Comparison of ENCODE assay signal across 24 cellular contexts in genomic region chr7:105827106-105827870, GRCh38. TPM values are rescaled to one million over a fixed set of nuclear protein-coding genes. Genes with fewer than 3 reads are reported as not detected.
DNase-seq lines count a peak whose midpoint lies in the region; ATAC-seq, FAIRE-seq and TF ChIP-seq lines count a peak whose summit lies in the region.
"Had no signal": no experiment of that assay in that cellular context is flagged by ENCODE, and none has a peak within 500 bp of the region (broad histone marks: within the 10 kb centered on the region; RNA-seq: fewer than 3 reads in every experiment).

No MANE protein-coding gene starts in this region.

- intact Hi-C loops in mucosa of descending colon (cut with DNase I, micrococcal nuclease) = no loop called here

- peak overlapping the region; percentile 41; the same call in 1 of the 2 replicates for H3K4me2 ChIP-seq in SK-N-SH
- H3K4me2 ChIP-seq: BLaER1 treated with 17β-estradiol and CSF1 and Interleukin-3, amounts not matched to agents 10 nM and 100 nM; KMS-11 had no signal

- FAIRE-seq in endometrium (lab: Jason Lieb, UNC) = peak; percentile 91

- TF ChIP-seq RAD21 in SK-N-SH (IDR thresholded peaks at IDR 0.05; ENCODE audit: low read length) = no peak

- no peaks in the 10 kb centered on the region for H4K20me1 ChIP-seq in SK-N-SH (ENCODE audit: insufficient read depth)

- no peaks in the 10 kb centered on the region for H3K27me3 ChIP-seq in SK-N-SH (ENCODE audit: insufficient read depth)
- H3K27me3 ChIP-seq: BLaER1 treated with 17β-estradiol and CSF1 and Interleukin-3, amounts not matched to agents 10 nM and 100 nM had no signal

- no peaks in the 10 kb centered on the region for H3K79me2 ChIP-seq in SK-N-SH (ENCODE audit: insufficient read depth)

- H3K9me3 ChIP-seq in SK-N-SH (no peaks in the 10 kb centered on the region), mucosa of descending colon (no peaks in the 10 kb centered on the region)

- TF ChIP-seq CTCF in SK-N-SH (IDR thresholded peaks at IDR 0.05) (no peak), mucosa of descending colon (IDR thresholded peaks at IDR 0.05) (no peak)

- H3K4me1 ChIP-seq in SK-N-SH (ENCODE audit: control insufficient read depth in 1 of 2, insufficient read depth in 2 of 2, low read depth in 1 of 2, low read length in 1 of 2) = peaks cover 11 to 56% of the 10 kb centered on the region in 2 experiments
- no peaks in the 10 kb centered on the region for H3K4me1 ChIP-seq in mucosa of descending colon (ENCODE audit: low read depth)

- WGBS in SK-N-SH (ENCODE audit: low lambda C conversion rate) = 91% methylated on average over 7 of the region's 7 CpGs

- H3K36me3 ChIP-seq in SK-N-SH (replicated peaks in 1 of 2; ENCODE audit: control insufficient read depth in 1 of 2, insufficient read depth in 2 of 2, low read length in 1 of 2) (no peaks in the 10 kb centered on the region), mucosa of descending colon (ENCODE audit: low read depth) (no peaks in the 10 kb centered on the region)

- ATAC-seq in SK-N-SH treated with all-trans-retinoic acid at 6 μM for 48 hours (no peak), mucosa of descending colon (peak; percentile 34), HG03469 (IDR thresholded peaks at IDR 0.05; ENCODE audit: unreplicated experiment) (no peak), GM21786 (IDR thresholded peaks at IDR 0.05; ENCODE audit: unreplicated experiment) (no peak)
- ATAC-seq: CD8-positive, alpha-beta T cell had no signal

- H3K4me3 ChIP-seq in SK-N-SH (ENCODE audit: low read depth in 2 of 2, low read length in 1 of 2) (no peak overlapping the region), mucosa of descending colon (no peak overlapping the region)
- H3K4me3 ChIP-seq: BLaER1 treated with 17β-estradiol and CSF1 and Interleukin-3, amounts not matched to agents 10 nM and 100 nM had no signal

- H2AFZ ChIP-seq in SK-N-SH (ENCODE audit: low read depth) = no peak overlapping the region

- DNase-seq in SK-N-SH = no peak
- DNase-seq in NCI-H526 (lab: John Stamatoyannopoulos, UW) = peak; percentile 38 to 57
- DNase-seq in mucosa of descending colon = no peak
- DNase-seq in UCSD-AML1 (lab: John Stamatoyannopoulos, UW; ENCODE audit: unreplicated experiment) = no peak
- DNase-seq: 8988T; CD8-positive, alpha-beta T cell; EL; GF-D8; H7; MV-4-11; NCI-H1105 treated with DMSO at 0.1 percent for 48 hours; NCI-H2029 treated with DMSO at 0.1 percent for 48 hours; NCI-H2171; NCI-H345; NCI-H524 treated with DMSO at 0.1 percent for 48 hours; OCI-M1; Right ventricle myocardium superior; SW 1271 had no signal

- no peak overlapping the region for H3K9ac ChIP-seq in SK-N-SH
- H3K9ac ChIP-seq: BLaER1 treated with 17β-estradiol and CSF1 and Interleukin-3, amounts not matched to agents 10 nM and 100 nM; KMS-11 had no signal

- TF ChIP-seq EP300 in SK-N-SH (IDR thresholded peaks at IDR 0.05; ENCODE audit: borderline replicate concordance in 1 of 2, low read depth in 1 of 2, low read length in 1 of 2) = no peak

- H3K9me2 ChIP-seq in SK-N-SH = no peaks in the 10 kb centered on the region

- peak overlapping the region in 1 of 2 experiments; percentile 46; a peak in 1 of 4 replicates for H3K27ac ChIP-seq in SK-N-SH (ENCODE audit: low read depth in 2 of 2, low read length in 1 of 2)
- H3K27ac ChIP-seq: BLaER1 treated with 17β-estradiol and CSF1 and Interleukin-3, amounts not matched to agents 10 nM and 100 nM; KMS-11 had no signal

- POLR2A ChIA-PET in SK-N-SH (lab: Yijun Ruan, JAX) = no interaction called here

- peaks cover 10% of the 10 kb centered on the region for H3F3A ChIP-seq in SK-N-SH (replicated peaks; ENCODE audit: insufficient read depth)

- CTCF ChIA-PET in SK-N-SH (lab: Yijun Ruan, JAX) = interaction anchor here (0.8 to 1.4 kb wide), 3 partner anchors 34 to 215 kb away, joined by 3 to 4 read pairs (median 4); no protein-coding TSS in a partner anchor

TF ChIP-seq in SK-N-SH, 30 proteins besides CTCF, POLR2A, EP300 and RAD21:
- TF ChIP-seq YY1 (IDR thresholded peaks at IDR 0.05; ENCODE audit: low read depth) (no peak), TEAD4 (IDR thresholded peaks at IDR 0.05; ENCODE audit: borderline replicate concordance, insufficient read depth) (no peak), FOSL2 (IDR thresholded peaks at IDR 0.05; ENCODE audit: borderline replicate concordance, low read depth) (no peak), NFIC (IDR thresholded peaks at IDR 0.05; ENCODE audit: borderline replicate concordance) (no peak), RXRA (IDR thresholded peaks at IDR 0.05; ENCODE audit: borderline replicate concordance, low read depth) (no peak), TAF1 (IDR thresholded peaks at IDR 0.05; ENCODE audit: borderline replicate concordance, low read depth, low read length) (no peak), ELF1 (IDR thresholded peaks at IDR 0.05) (no peak), PBX3 (IDR thresholded peaks at IDR 0.05) (no peak), EZH2phosphoT487 (IDR thresholded peaks at IDR 0.05; ENCODE audit: borderline replicate concordance, low read depth) (no peak), ZBTB33 (IDR thresholded peaks at IDR 0.05; ENCODE audit: borderline replicate concordance, low read depth) (no peak), MXI1 (IDR thresholded peaks at IDR 0.05; ENCODE audit: low read depth, low read length) (no peak)

TF ChIP-seq in SK-N-SH treated with all-trans-retinoic acid at 6 μM for 48 hours, 23 proteins besides CTCF, POLR2A, EP300 and RAD21:
- TF ChIP-seq TOX (CRISPR knock-in tag; IDR thresholded peaks at IDR 0.05; ENCODE audit: borderline replicate concordance) = no peak
- TF ChIP-seq BACH2 (CRISPR knock-in tag; IDR thresholded peaks at IDR 0.05; ENCODE audit: borderline replicate concordance) = no peak
- no peak for TF ChIP-seq POU6F1 (CRISPR knock-in tag; IDR thresholded peaks at IDR 0.05; ENCODE audit: borderline replicate concordance, low read depth)
- TF ChIP-seq ESRRG (CRISPR knock-in tag; IDR thresholded peaks at IDR 0.05) = no peak
- TF ChIP-seq TSHZ2 (CRISPR knock-in tag; IDR thresholded peaks at IDR 0.05) = no peak
- TF ChIP-seq CSDC2 (CRISPR knock-in tag; IDR thresholded peaks at IDR 0.05) = no peak
- no peak for TF ChIP-seq PPARA (CRISPR knock-in tag; IDR thresholded peaks at IDR 0.05; ENCODE audit: borderline replicate concordance)
TF ChIP-seq in SK-N-SH treated with all-trans-retinoic acid at 6 μM for 48 hours: peak in this region for 0.

RNA-seq across cellular contexts. Expression of gene ATXN7L1, which starts 49.1 kb away (rescaled TPM):
- polyA plus RNA-seq in SK-N-SH (2012; rRNA removed) = 6.0 and 6.2 TPM in 2 replicates
- polyA plus RNA-seq in SK-N-SH (2012; cell fraction: cytosol; rRNA removed) = 6.9 and 9.9 TPM in 2 replicates
- 7.5 and 8.7 TPM in 2 replicates for polyA plus RNA-seq in SK-N-SH (2012; cell fraction: nucleus; rRNA removed)
- total RNA-seq in mucosa of descending colon = 10 to 100 TPM; 19.7 to 29.5 (median 26.0) TPM

Comparison
In these comparisons a context has a peak if more than half of its experiments do, and no peak if none do; other contexts are left out.
1. DNase-seq: peak in NCI-H526 (2 of 2); none in SK-N-SH (single experiment), mucosa of descending colon (0 of 3) and UCSD-AML1 (single experiment).